Comparison of ENCODE assay signal across 23 cellular contexts in the genomic region with DNA sequence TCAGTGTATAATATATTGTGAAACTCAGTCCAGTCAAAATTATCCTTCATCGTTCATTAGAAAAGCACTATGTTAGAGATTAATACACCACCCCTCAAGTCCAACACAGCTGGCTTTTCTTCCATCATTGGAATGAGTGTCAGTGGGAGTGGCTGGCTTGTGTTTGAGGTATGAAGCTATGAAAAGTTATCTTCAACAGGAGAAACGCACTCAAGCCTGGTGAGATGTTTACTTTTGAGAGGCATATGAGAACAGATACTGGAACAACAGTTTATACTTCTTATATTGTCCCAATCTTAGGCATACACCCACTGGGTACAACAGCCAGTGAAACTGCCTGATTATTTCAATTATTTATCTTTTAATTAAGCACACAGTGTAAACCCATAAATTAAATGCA. TPM values are rescaled to one million over a fixed set of nuclear protein-coding genes. Genes with fewer than 3 reads are reported as not detected.
"Had no signal": no experiment of that assay in that cellular context is flagged by ENCODE, and none has a peak within 500 bp of the region (broad histone marks: within the 10 kb centered on the region; RNA-seq: fewer than 3 reads in every experiment).

No MANE protein-coding gene starts in this region.

- H2AFZ ChIP-seq: parathyroid adenoma had no signal

- H3K9ac ChIP-seq: parathyroid adenoma had no signal

- H3K36me3 ChIP-seq: colonic mucosa had no signal

- H3K27ac ChIP-seq: body of pancreas, colonic mucosa, foreskin keratinocyte, heart left ventricle, left ventricle myocardium inferior, parathyroid adenoma, right atrium auricular region, spleen, tibial nerve had no signal

- H3K27me3 ChIP-seq: body of pancreas, colonic mucosa, foreskin keratinocyte, heart left ventricle, right atrium auricular region, spleen, tibial nerve had no signal

- ATAC-seq: activated CD4-positive, alpha-beta T cell treated with anti-CD3 and anti-CD28 coated beads for 36 hours; activated CD8-positive, alpha-beta memory T cell treated with anti-CD3 and anti-CD28 coated beads, Interleukin-2, amount 10 ng/mL, durations not matched to agents 7 days and 5 days; activated CD8-positive, alpha-beta T cell treated with anti-CD3 and anti-CD28 coated beads, Interleukin-2, amount 10 ng/mL, durations not matched to agents 7 days and 5 days; activated naive CD4-positive, alpha-beta T cell treated with anti-CD3 and anti-CD28 coated beads, Interleukin-2, amount 50 U/mL, for 72 hours; body of pancreas; foreskin keratinocyte; heart left ventricle; naive thymus-derived CD4-positive, alpha-beta T cell had no signal

- H3K4me3 ChIP-seq: body of pancreas, colonic mucosa, heart left ventricle, left ventricle myocardium inferior, right atrium auricular region, spleen, tibial nerve had no signal

- H3K9me3 ChIP-seq: body of pancreas, colonic mucosa, heart left ventricle, left ventricle myocardium inferior, right atrium auricular region, spleen, tibial nerve had no signal

- DNase-seq: activated CD4-positive, alpha-beta T cell treated with anti-CD3 and anti-CD28 coated beads for 36 hours; activated CD4-positive, CD25-positive, alpha-beta regulatory T cell; activated CD8-positive, alpha-beta memory T cell treated with anti-CD3 and anti-CD28 coated beads, Interleukin-2, amount 10 ng/mL, durations not matched to agents 7 days and 5 days; activated CD8-positive, alpha-beta T cell treated with anti-CD3 and anti-CD28 coated beads, Interleukin-2, amount 10 ng/mL, durations not matched to agents 7 days and 5 days; activated T-cell treated with anti-CD3 and anti-CD28 coated beads, Interleukin-2, amount 50 U/mL, for 48 hours; aorta; colonic mucosa; effector memory CD4-positive, alpha-beta T cell; erythroblast; foreskin keratinocyte; heart left ventricle; hypothalamus; immature natural killer cell; left ventricle myocardium inferior; naive thymus-derived CD4-positive, alpha-beta T cell; nucleus accumbens; spleen; stimulated activated naive CD4-positive, alpha-beta T cell treated with Interleukin-2 at 50 U/mL for 16 hours had no signal

- H3K4me1 ChIP-seq: body of pancreas, colonic mucosa, foreskin keratinocyte, heart left ventricle, left ventricle myocardium inferior, parathyroid adenoma, right atrium auricular region, spleen, tibial nerve had no signal

RNA-seq across cellular contexts. Expression of a gene that starts 34.3 kb away (rescaled TPM):
- total RNA-seq: foreskin keratinocyte had no signal
